Comparison of ENCODE assay signal across 8 cellular contexts in genomic region chr3:117019082-117019713, GRCh38.
DNase-seq lines count a peak whose midpoint lies in the region; TF ChIP-seq lines count a peak whose summit lies in the region.

No MANE protein-coding gene starts in this region.

- peaks cover 0 to 9% (median 0%) of the 10 kb centered on the region in 4 donors for H3K4me1 ChIP-seq in tibial nerve

- H3K27me3 ChIP-seq in tibial nerve, result no peaks in the 10 kb centered on the region

- DNase-seq in A172 (ENCODE audit: low spot score) (peak; percentile 36), GM04503 (ENCODE audit: low read depth) (peak; percentile 15), HFF-Myc (ENCODE audit: extremely low read depth, low read depth) (peak; percentile 35), M059J (ENCODE audit: low read depth) (peak; percentile 50), RWPE1 (ENCODE audit: low spot score) (peak; percentile 30), dedifferentiated amniotic fluid mesenchymal stem cell (ENCODE audit: extremely low spot score) (peak; percentile 85), lower leg skin (ENCODE audit: low spot score in 2 of 2) (peak; percentile 43 to 87), tibial nerve (ENCODE audit: low spot score in 2 of 2) (peak; percentile 40 to 77)

- H3K36me3 ChIP-seq in tibial nerve, result no peaks in the 10 kb centered on the region

- TF ChIP-seq POLR2A in lower leg skin (IDR thresholded peaks at IDR 0.05), result no peak
- no peak for TF ChIP-seq POLR2A in tibial nerve (IDR thresholded peaks at IDR 0.05)

- no peak for TF ChIP-seq EP300 in tibial nerve (IDR thresholded peaks at IDR 0.05)

- WGBS in lower leg skin, 2 donors, result 20 to 26% methylated on average over 7 of the region's 7 CpGs
- WGBS in tibial nerve, 2 donors, result 19 to 24% methylated on average over 7 of the region's 7 CpGs

- CTCF ChIA-PET in RWPE1 (lab: Yijun Ruan, JAX), result interaction anchor here (1.0 to 1.6 kb wide), 4 partner anchors 8 to 506 kb away, joined by 3 to 4 read pairs (median 4); no protein-coding TSS in a partner anchor

- no peak overlapping the region for H3K4me3 ChIP-seq in HFF-Myc (replicated peaks; ENCODE audit: low read depth, low read length)
- H3K4me3 ChIP-seq in lower leg skin (ENCODE audit: low read depth, poor library complexity, severe bottlenecking), result no peak overlapping the region
- H3K4me3 ChIP-seq in tibial nerve, result no peak overlapping the region

- H3K27ac ChIP-seq in RWPE1, result no peak overlapping the region
- no peak overlapping the region for H3K27ac ChIP-seq in tibial nerve

- POLR2A ChIA-PET in RWPE1 (lab: Yijun Ruan, JAX; ENCODE audit: low non-redundant PET), result no interaction called here

- TF ChIP-seq CTCF in HFF-Myc (IDR thresholded peaks at IDR 0.05; ENCODE audit: low read depth, low read length, missing control alignments) (peak; percentile 79), RWPE1 (conservative IDR thresholded peaks at IDR 0.05; ENCODE audit: low read depth) (peak; percentile 76), lower leg skin (IDR thresholded peaks at IDR 0.05) (peak in 1 of 3 donors; percentile 23), tibial nerve (IDR thresholded peaks at IDR 0.05) (peak; percentile 59 to 84 (median 74))

- no peaks in the 10 kb centered on the region for H3K9me3 ChIP-seq in tibial nerve

- intact Hi-C loops in lower leg skin (cut with DNase I; ENCODE audit: low total_unique reads), result no loop called here

Comparison
In these comparisons a context has a peak if more than half of its experiments do, and no peak if none do; other contexts are left out.
1. DNase-seq: peak in every context shown above with its lines; median percentile 85 in dedifferentiated amniotic fluid mesenchymal stem cell; 65 in lower leg skin; 58 in tibial nerve; 50 in M059J; 36 in A172; 35 in HFF-Myc; 30 in RWPE1; 15 in GM04503.